Comparison of ENCODE assay signal across 13 cellular contexts in genomic region chr14:38143651-38144505, GRCh38.
A peak's percentile ranks its signal among the peaks of the same experiment; 100 is the strongest.
DNase-seq lines count a peak whose midpoint lies in the region; ATAC-seq and TF ChIP-seq lines count a peak whose summit lies in the region.
"Had no signal": no experiment of that assay in that cellular context is flagged by ENCODE, and none has a peak within 500 bp of the region (broad histone marks: within the 10 kb centered on the region; RNA-seq: fewer than 3 reads in every experiment).

No MANE protein-coding gene starts in this region.

- no peak for TF ChIP-seq CTCF in HFFc6 (IDR thresholded peaks at IDR 0.05)
- TF ChIP-seq CTCF in WI38 (IDR thresholded peaks at IDR 0.05; ENCODE audit: low read depth, low read length), result no peak

- DNase-seq in A172 (ENCODE audit: low spot score) (peak; percentile 59), HFFc6 (peak; percentile 78), hepatic stellate cell (ENCODE audit: low spot score) (peak; percentile 8), posterior vena cava (ENCODE audit: low spot score) (no peak), NCI-H2227 (lab: John Stamatoyannopoulos, UW; ENCODE audit: unreplicated experiment) (no peak)
- DNase-seq: activated effector memory CD4-positive, alpha-beta T cell treated with anti-CD3 and anti-CD28 coated beads, Interleukin-2, amount 50 U/mL, for 16 hours; nephron progenitor cell; Peyer's patch; stimulated activated CD4-positive, alpha-beta T cell treated with anti-CD3 and anti-CD28 coated beads, Interleukin-4, amount 100 ng/mL, for 1 hour had no signal

- intact Hi-C loops in posterior vena cava (cut with DNase I), result no loop called here

- H3K4me1 Mint-ChIP-seq in HFFc6 (ENCODE audit: low read depth), result peaks cover 51% of the 10 kb centered on the region
- H3K4me1 Mint-ChIP-seq: B cell, nephron progenitor cell had no signal

- peaks cover 9% of the 10 kb centered on the region; the same call in 1 of the 2 replicates for H3K36me3 Mint-ChIP-seq in HFFc6 (ENCODE audit: low read depth)

- H3K4me3 Mint-ChIP-seq in HFFc6, result peak overlapping the region; percentile 85
- H3K4me3 Mint-ChIP-seq: B cell, nephron progenitor cell had no signal

- H3K27ac Mint-ChIP-seq in HFFc6, result peak overlapping the region; percentile 98
- H3K27ac Mint-ChIP-seq: B cell, nephron progenitor cell had no signal

- H3K27me3 Mint-ChIP-seq in HFFc6 (ENCODE audit: insufficient read depth), result peaks cover 1% of the 10 kb centered on the region; the same call in 1 of the 2 replicates
- H3K27me3 Mint-ChIP-seq: B cell had no signal

- peak overlapping the region; percentile 39 for H3K4me3 ChIP-seq in WI38 (ENCODE audit: low read depth, low read length)
- H3K4me3 ChIP-seq: Peyer's patch had no signal

- ATAC-seq in GM19328 (IDR thresholded peaks at IDR 0.05; ENCODE audit: unreplicated experiment), result no peak
- no peak for ATAC-seq in GM18909 (IDR thresholded peaks at IDR 0.05; ENCODE audit: poor library complexity, unreplicated experiment)

- no peaks in the 10 kb centered on the region for H3K9me3 Mint-ChIP-seq in HFFc6
- H3K9me3 Mint-ChIP-seq: nephron progenitor cell had no signal

Comparison
In these comparisons a context has a peak if more than half of its experiments do, and no peak if none do; other contexts are left out.
1. DNase-seq: peak in A172 (single experiment), HFFc6 (single experiment) and hepatic stellate cell (single experiment); none in posterior vena cava (single experiment) and NCI-H2227 (single experiment).